ENCODE assay signal across 16 cellular contexts in the genomic region with DNA sequence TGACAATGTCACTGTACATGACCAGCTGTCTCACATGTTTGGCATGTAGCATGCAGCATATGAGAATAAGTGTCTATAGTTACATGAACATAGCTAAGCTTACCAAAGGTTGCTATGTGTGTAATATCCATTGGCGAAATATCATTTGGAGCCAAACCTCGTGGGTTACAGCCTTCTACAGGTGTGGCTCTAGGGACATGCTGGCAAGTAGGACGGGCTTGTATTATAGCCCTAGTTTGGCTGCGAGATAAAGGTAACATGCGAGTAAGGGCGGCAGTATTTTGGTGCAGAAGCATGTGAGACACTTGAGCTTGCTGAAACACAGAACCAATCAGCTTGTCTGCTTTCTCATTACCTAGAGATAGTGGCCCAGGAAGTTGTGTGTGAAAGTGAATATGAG. TPM values are rescaled to one million over a fixed set of nuclear protein-coding genes. Genes with fewer than 3 reads are reported as not detected.
"Had no signal": no experiment of that assay in that cellular context is flagged by ENCODE, and none has a peak within 500 bp of the region (broad histone marks: within the 10 kb centered on the region; RNA-seq: fewer than 3 reads in every experiment).

No MANE protein-coding gene starts in this region.

- H3K36me3 Mint-ChIP-seq: naive thymus-derived CD4-positive, alpha-beta T cell; stimulated activated memory B cell treated with anti-CD40 and anti-IgM and Interleukin-4, amounts not matched to agents 10 μg/mL and 1 μg/mL and 100 μg/mL, for 72 hours had no signal

- FAIRE-seq: islet of Langerhans, pancreas had no signal

- DNase-seq: activated CD4-positive, alpha-beta T cell treated with anti-CD3 and anti-CD28 coated beads for 1 hour; activated CD4-positive, alpha-beta T cell treated with anti-CD3 and anti-CD28 coated beads, Interleukin-2, amount 50 U/mL, for 4 hours; activated naive CD4-positive, alpha-beta T cell treated with anti-CD3 and anti-CD28 coated beads for 36 hours; dorsolateral prefrontal cortex; erythroblast; gastrocnemius medialis; heart left ventricle; naive thymus-derived CD4-positive, alpha-beta T cell; pancreas; stimulated activated CD4-positive, alpha-beta T cell treated with anti-CD3 and anti-CD28 coated beads, Interleukin-2, amount 100 ng/mL, for 48 hours; tibial artery had no signal

- H3K27ac ChIP-seq: ascending aorta, gastrocnemius medialis, heart left ventricle, tibial artery had no signal

- H3K27ac Mint-ChIP-seq: activated naive CD4-positive, alpha-beta T cell treated with anti-CD3 and anti-CD28 coated beads for 36 hours; activated T-helper 2 cell treated with anti-CD3 and anti-CD28 coated beads, Interferon-gamma antibody, Interleukin-2, Interleukin-4, amounts not matched to agents 10 μg/mL and 5 μg/mL and 100 μg/mL, durations not matched to agents 14 hours and 24 hours and 36 hours; naive thymus-derived CD4-positive, alpha-beta T cell; stimulated activated memory B cell treated with anti-CD40 and anti-IgM and Interleukin-4, amounts not matched to agents 10 μg/mL and 1 μg/mL and 100 μg/mL, for 72 hours had no signal

- H3K4me3 Mint-ChIP-seq: activated naive CD4-positive, alpha-beta T cell treated with anti-CD3 and anti-CD28 coated beads for 36 hours; naive thymus-derived CD4-positive, alpha-beta T cell; stimulated activated memory B cell treated with anti-CD40 and anti-IgM and Interleukin-4, amounts not matched to agents 10 μg/mL and 1 μg/mL and 100 μg/mL, for 72 hours had no signal

- H3K36me3 ChIP-seq: ascending aorta, gastrocnemius medialis, heart left ventricle, pancreas, tibial artery had no signal

- H3K27me3 ChIP-seq: dorsolateral prefrontal cortex, gastrocnemius medialis, heart left ventricle, pancreas had no signal

- H3K9me3 ChIP-seq: ascending aorta, gastrocnemius medialis, pancreas had no signal

- H3K4me1 ChIP-seq: ascending aorta, gastrocnemius medialis had no signal

- H3K4me3 ChIP-seq: ascending aorta, dorsolateral prefrontal cortex, gastrocnemius medialis, heart left ventricle, lung, pancreas, tibial artery had no signal

- ATAC-seq: gastrocnemius medialis; heart left ventricle; naive thymus-derived CD4-positive, alpha-beta T cell; stimulated activated memory B cell treated with anti-CD40 and anti-IgM and Interleukin-4, amounts not matched to agents 10 μg/mL and 1 μg/mL and 100 μg/mL, for 72 hours had no signal

- H3K9me3 Mint-ChIP-seq: stimulated activated memory B cell treated with anti-CD40 and anti-IgM and Interleukin-4, amounts not matched to agents 10 μg/mL and 1 μg/mL and 100 μg/mL, for 72 hours had no signal

RNA-seq across cellular contexts. Expression of a gene that starts 10.4 kb away (rescaled TPM):
- total RNA-seq: ascending aorta had no signal
